Comparison of ENCODE assay signal across 31 cellular contexts in genomic region chr6:140434761-140435160, GRCh38.
DNase-seq lines count a peak whose midpoint lies in the region; ATAC-seq, FAIRE-seq and TF ChIP-seq lines count a peak whose summit lies in the region.
"Had no signal": no experiment of that assay in that cellular context is flagged by ENCODE, and none has a peak within 500 bp of the region (broad histone marks: within the 10 kb centered on the region; RNA-seq: fewer than 3 reads in every experiment).

No MANE protein-coding gene starts in this region.

- no peak overlapping the region for H3K4me2 ChIP-seq in keratinocyte (ENCODE audit: control insufficient read depth, extremely low read depth, insufficient read depth, low read depth, low read length)
- H3K4me2 ChIP-seq: GM23338 had no signal

- in situ Hi-C loops in GM13976 (cut with MboI; ENCODE audit: low sequenced_read_pairs, unreplicated experiment), result no loop called here

- H3K4me3 ChIP-seq in AG10803 (ENCODE audit: low read length) (no peak overlapping the region), bronchial epithelial cell (ENCODE audit: low read depth, low read length) (no peak overlapping the region), keratinocyte (ENCODE audit: control insufficient read depth in 2 of 3, extremely low read depth in 1 of 3, insufficient read depth in 2 of 3, low read depth in 1 of 3, low read length in 3 of 3) (no peak overlapping the region)
- H3K4me3 ChIP-seq: cardiac muscle cell, GM23338, left lung, right atrium auricular region, thoracic aorta had no signal

- H3K79me2 ChIP-seq in keratinocyte (ENCODE audit: control insufficient read depth, insufficient read depth, low read length), result no peaks in the 10 kb centered on the region
- H3K79me2 ChIP-seq: parathyroid adenoma had no signal

- no peak for FAIRE-seq in bronchial epithelial cell (lab: Jason Lieb, UNC)
- FAIRE-seq in keratinocyte (lab: Jason Lieb, UNC), result peak; percentile 26
- FAIRE-seq: frontal cortex, GM19239 had no signal

- TF ChIP-seq CTCF in AG10803 (conservative IDR thresholded peaks at IDR 0.05; ENCODE audit: low read length), result no peak
- TF ChIP-seq CTCF in bronchial epithelial cell (IDR thresholded peaks at IDR 0.05; ENCODE audit: insufficient read depth, low read length, severe bottlenecking), result no peak
- TF ChIP-seq CTCF in keratinocyte (optimal IDR thresholded peaks at IDR 0.05 in 1 of 3, IDR thresholded peaks at IDR 0.05 in 1 of 3, conservative IDR thresholded peaks at IDR 0.05 in 1 of 3; ENCODE audit: extremely low read depth in 1 of 3, insufficient read depth in 2 of 3, low read length in 3 of 3), result no peak
- no peak for TF ChIP-seq CTCF in GM13976 (IDR thresholded peaks at IDR 0.05; ENCODE audit: borderline replicate concordance, control extremely low read depth, extremely low read depth, insufficient read depth, missing control alignments)

- H3K36me3 ChIP-seq in bronchial epithelial cell (ENCODE audit: control insufficient read depth, insufficient read depth, low read length), result no peaks in the 10 kb centered on the region
- no peaks in the 10 kb centered on the region for H3K36me3 ChIP-seq in keratinocyte (ENCODE audit: control insufficient read depth in 2 of 2, extremely low read depth in 1 of 2, insufficient read depth in 2 of 2, low read length in 2 of 2)
- H3K36me3 ChIP-seq: cardiac muscle cell, left lung, right atrium auricular region, thoracic aorta had no signal

- ATAC-seq in HG03175 (IDR thresholded peaks at IDR 0.05; ENCODE audit: unreplicated experiment), result no peak
- ATAC-seq: activated CD8-positive, alpha-beta memory T cell treated with anti-CD3 and anti-CD28 coated beads, Interleukin-2, amount 10 ng/mL, durations not matched to agents 7 days and 5 days; activated T-cell treated with anti-CD3 and anti-CD28 coated beads, Interleukin-2, amount 50 U/mL, for 72 hours; GM23338; left lung; SK-N-SH treated with all-trans-retinoic acid at 6 μM for 48 hours; stimulated activated naive B cell treated with anti-CD40 and anti-IgM and Interleukin-4, amounts not matched to agents 10 μg/mL and 1 μg/mL and 100 μg/mL, for 72 hours had no signal

- dilution Hi-C loops in keratinocyte (cut with MboI; ENCODE audit: extremely low pct_ligation_motif_present, low sequenced_read_pairs), result no loop called here

- H3K4me1 ChIP-seq in keratinocyte (ENCODE audit: control insufficient read depth, extremely low read depth, insufficient read depth, low read length), result peaks cover 10% of the 10 kb centered on the region
- H3K4me1 ChIP-seq: left lung, parathyroid adenoma had no signal

- no peaks in the 10 kb centered on the region for H4K20me1 ChIP-seq in keratinocyte (ENCODE audit: control insufficient read depth, extremely low read depth, insufficient read depth, low read length)

- H3K27me3 ChIP-seq in bronchial epithelial cell (ENCODE audit: control insufficient read depth, insufficient read depth, low read length) (no peaks in the 10 kb centered on the region), keratinocyte (ENCODE audit: control insufficient read depth, extremely low read depth, insufficient read depth, low read length) (no peaks in the 10 kb centered on the region)
- H3K27me3 ChIP-seq: cardiac muscle cell, left lung, right atrium auricular region had no signal

- no peak overlapping the region for H3K27ac ChIP-seq in keratinocyte (ENCODE audit: control insufficient read depth, insufficient read depth, low read length)
- H3K27ac ChIP-seq: C4-2B, cardiac muscle cell, left lung, parathyroid adenoma, right atrium auricular region, thoracic aorta had no signal

- H3K9ac ChIP-seq in keratinocyte (ENCODE audit: control insufficient read depth, extremely low read depth, insufficient read depth, low read length), result no peak overlapping the region
- H3K9ac ChIP-seq: parathyroid adenoma had no signal

- no peaks in the 10 kb centered on the region for H3K9me3 ChIP-seq in keratinocyte (ENCODE audit: control insufficient read depth, low read depth, low read length)
- H3K9me3 ChIP-seq: right atrium auricular region, thoracic aorta had no signal

- H2AFZ ChIP-seq in keratinocyte (ENCODE audit: control insufficient read depth, low read length), result no peak overlapping the region
- H2AFZ ChIP-seq: GM23338, parathyroid adenoma had no signal

- H3K9me1 ChIP-seq in keratinocyte (ENCODE audit: control insufficient read depth, extremely low read depth, insufficient read depth, low read length), result no peaks in the 10 kb centered on the region

- DNase-seq in AG10803 (ENCODE audit: low read depth) (peak; percentile 68), HT1080 (ENCODE audit: low read depth) (peak; percentile 52), bronchial epithelial cell (ENCODE audit: low read depth) (peak; percentile 83), keratinocyte (ENCODE audit: low read depth, low spot score) (peak; percentile 19), GM13976 (ENCODE audit: low spot score) (no peak), ureter (ENCODE audit: low spot score) (no peak), cortex of kidney (lab: John Stamatoyannopoulos, UW) (no peak)
- DNase-seq: activated CD4-positive, alpha-beta T cell treated with anti-CD3 and anti-CD28 coated beads, Interleukin-2, amount 50 U/mL, for 1 hour; activated CD8-positive, alpha-beta memory T cell treated with anti-CD3 and anti-CD28 coated beads, Interleukin-2, amount 10 ng/mL, durations not matched to agents 7 days and 5 days; activated naive CD4-positive, alpha-beta T cell treated with anti-CD3 and anti-CD28 coated beads for 36 hours; activated T-cell treated with anti-CD3 and anti-CD28 coated beads, Interleukin-2, amount 50 U/mL, for 72 hours; Calu3; DND-41; left lung; midbrain; NCI-H1105; NCI-H1930; NCI-H69; stimulated activated CD4-positive, alpha-beta T cell treated with anti-CD3 and anti-CD28 coated beads, Interleukin-12 subunit alpha, Interleukin-12 subunit beta, amount 100 ng/mL, for 4 hours; stimulated activated CD4-positive, alpha-beta T cell treated with anti-CD3 and anti-CD28 coated beads, Interleukin-4, amount 100 ng/mL, for 24 hours; stimulated activated naive B cell treated with anti-CD40 and anti-IgM and Interleukin-4, amounts not matched to agents 10 μg/mL and 1 μg/mL and 100 μg/mL, for 72 hours had no signal

Comparison
In these comparisons a context has a peak if more than half of its experiments do, and no peak if none do; other contexts are left out.
1. DNase-seq: peak in AG10803 (single experiment), HT1080 (single experiment), bronchial epithelial cell (single experiment) and keratinocyte (single experiment); none in GM13976 (single experiment), ureter (single experiment) and cortex of kidney (single experiment).